ENCODE assay signal across 1 cellular context in genomic region chr5:178861627-178862026, GRCh38.
TF ChIP-seq lines count a peak whose summit lies in the region.

No MANE protein-coding gene starts in this region.

TF ChIP-seq in GM23338, 12 proteins besides CTCF, POLR2A, EP300 and RAD21 (continued from another document):
- TF ChIP-seq, protein P1, sequence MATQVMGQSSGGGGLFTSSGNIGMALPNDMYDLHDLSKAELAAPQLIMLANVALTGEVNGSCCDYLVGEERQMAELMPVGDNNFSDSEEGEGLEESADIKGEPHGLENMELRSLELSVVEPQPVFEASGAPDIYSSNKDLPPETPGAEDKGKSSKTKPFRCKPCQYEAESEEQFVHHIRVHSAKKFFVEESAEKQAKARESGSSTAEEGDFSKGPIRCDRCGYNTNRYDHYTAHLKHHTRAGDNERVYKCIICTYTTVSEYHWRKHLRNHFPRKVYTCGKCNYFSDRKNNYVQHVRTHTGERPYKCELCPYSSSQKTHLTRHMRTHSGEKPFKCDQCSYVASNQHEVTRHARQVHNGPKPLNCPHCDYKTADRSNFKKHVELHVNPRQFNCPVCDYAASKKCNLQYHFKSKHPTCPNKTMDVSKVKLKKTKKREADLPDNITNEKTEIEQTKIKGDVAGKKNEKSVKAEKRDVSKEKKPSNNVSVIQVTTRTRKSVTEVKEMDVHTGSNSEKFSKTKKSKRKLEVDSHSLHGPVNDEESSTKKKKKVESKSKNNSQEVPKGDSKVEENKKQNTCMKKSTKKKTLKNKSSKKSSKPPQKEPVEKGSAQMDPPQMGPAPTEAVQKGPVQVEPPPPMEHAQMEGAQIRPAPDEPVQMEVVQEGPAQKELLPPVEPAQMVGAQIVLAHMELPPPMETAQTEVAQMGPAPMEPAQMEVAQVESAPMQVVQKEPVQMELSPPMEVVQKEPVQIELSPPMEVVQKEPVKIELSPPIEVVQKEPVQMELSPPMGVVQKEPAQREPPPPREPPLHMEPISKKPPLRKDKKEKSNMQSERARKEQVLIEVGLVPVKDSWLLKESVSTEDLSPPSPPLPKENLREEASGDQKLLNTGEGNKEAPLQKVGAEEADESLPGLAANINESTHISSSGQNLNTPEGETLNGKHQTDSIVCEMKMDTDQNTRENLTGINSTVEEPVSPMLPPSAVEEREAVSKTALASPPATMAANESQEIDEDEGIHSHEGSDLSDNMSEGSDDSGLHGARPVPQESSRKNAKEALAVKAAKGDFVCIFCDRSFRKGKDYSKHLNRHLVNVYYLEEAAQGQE (IDR thresholded peaks at IDR 0.05; ENCODE audit: unreplicated experiment), result no peak
- TF ChIP-seq CREB1 (CRISPR knock-in tag; IDR thresholded peaks at IDR 0.05; ENCODE audit: low read depth), result no peak
- TF ChIP-seq EZH2 (IDR thresholded peaks at IDR 0.05; ENCODE audit: low read depth, unreplicated experiment), result no peak
- TF ChIP-seq JUNB (IDR thresholded peaks at IDR 0.05; ENCODE audit: unreplicated experiment), result no peak
- TF ChIP-seq, protein P2, sequence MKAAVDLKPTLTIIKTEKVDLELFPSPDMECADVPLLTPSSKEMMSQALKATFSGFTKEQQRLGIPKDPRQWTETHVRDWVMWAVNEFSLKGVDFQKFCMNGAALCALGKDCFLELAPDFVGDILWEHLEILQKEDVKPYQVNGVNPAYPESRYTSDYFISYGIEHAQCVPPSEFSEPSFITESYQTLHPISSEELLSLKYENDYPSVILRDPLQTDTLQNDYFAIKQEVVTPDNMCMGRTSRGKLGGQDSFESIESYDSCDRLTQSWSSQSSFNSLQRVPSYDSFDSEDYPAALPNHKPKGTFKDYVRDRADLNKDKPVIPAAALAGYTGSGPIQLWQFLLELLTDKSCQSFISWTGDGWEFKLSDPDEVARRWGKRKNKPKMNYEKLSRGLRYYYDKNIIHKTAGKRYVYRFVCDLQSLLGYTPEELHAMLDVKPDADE (IDR thresholded peaks at IDR 0.05), result no peak
- TF ChIP-seq EZH2phosphoT487 (IDR thresholded peaks at IDR 0.05; ENCODE audit: unreplicated experiment), result no peak
- TF ChIP-seq ZNF114 (CRISPR knock-in tag; IDR thresholded peaks at IDR 0.05), result no peak
- TF ChIP-seq NANOG (IDR thresholded peaks at IDR 0.05; ENCODE audit: borderline replicate concordance), result no peak
- TF ChIP-seq ZNF331 (CRISPR knock-in tag; IDR thresholded peaks at IDR 0.05; ENCODE audit: low read depth), result no peak
- TF ChIP-seq POLR2AphosphoS5 (IDR thresholded peaks at IDR 0.05; ENCODE audit: low read depth), result no peak
- no peak for TF ChIP-seq STAT1 (IDR thresholded peaks at IDR 0.05; ENCODE audit: unreplicated experiment)
